21 cellular contexts compared by ENCODE assay signal in the genomic region with DNA sequence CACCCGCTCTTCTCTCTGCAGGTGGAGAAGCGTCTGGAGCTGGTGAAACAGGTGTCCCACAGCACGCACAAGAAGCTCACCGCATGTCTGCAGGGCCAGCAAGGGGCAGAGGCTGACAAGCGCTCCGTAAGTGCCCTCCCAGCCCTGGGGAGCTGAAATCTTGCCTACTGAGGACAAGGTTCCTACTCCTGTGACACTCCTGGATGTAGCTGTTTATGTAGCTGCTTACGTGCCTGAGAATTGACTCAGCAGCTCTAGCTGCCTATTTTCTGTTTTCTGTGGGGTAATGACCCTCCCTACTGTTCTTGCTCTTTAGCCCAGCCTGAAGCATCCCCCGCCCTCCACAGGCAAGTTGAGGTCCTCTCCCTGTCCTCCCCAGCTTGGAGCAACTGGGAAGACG.
"Had no signal": no experiment of that assay in that cellular context is flagged by ENCODE, and none has a peak within 500 bp of the region (broad histone marks: within the 10 kb centered on the region; RNA-seq: fewer than 3 reads in every experiment).

No MANE protein-coding gene starts in this region.

- H3K27me3 ChIP-seq: esophagus squamous epithelium, gastroesophageal sphincter, neutrophil, right lobe of liver, tibial artery, upper lobe of left lung, uterus had no signal

- H3K36me3 ChIP-seq: esophagus squamous epithelium, neutrophil, right lobe of liver, upper lobe of left lung, uterus had no signal

- DNase-seq: esophagus squamous epithelium; foreskin fibroblast; glutamatergic neuron; left colon; left ventricle myocardium superior; mesenchymal stem cell; naive B cell; nephron progenitor cell; psoas muscle; retina; right lobe of liver; stimulated activated CD4-positive, alpha-beta T cell treated with anti-CD3 and anti-CD28 coated beads, Interleukin-4, amount 100 ng/mL, for 24 hours; tibial artery; upper lobe of left lung; uterus had no signal

- H3K4me1 ChIP-seq: esophagus squamous epithelium, gastroesophageal sphincter, psoas muscle, right lobe of liver, tibial artery, uterus had no signal

- H3K4me1 Mint-ChIP-seq: naive B cell; stimulated activated memory B cell treated with anti-CD40 and anti-IgM and Interleukin-4, amounts not matched to agents 10 μg/mL and 1 μg/mL and 100 μg/mL, for 72 hours had no signal

- H3K27ac Mint-ChIP-seq: dendritic cell treated with granulocyte-macrophage colony-stimulating factor and Interleukin-4, amounts not matched to agents 40 ng/mL and 50 ng/mL, for 4 days; naive B cell; nephron progenitor cell; stimulated activated memory B cell treated with anti-CD40 and anti-IgM and Interleukin-4, amounts not matched to agents 10 μg/mL and 1 μg/mL and 100 μg/mL, for 72 hours; stimulated activated naive CD8-positive, alpha-beta T cell treated with anti-CD3 and anti-CD28 coated beads, Interleukin-15, Interleukin-2, amounts not matched to agents 100 ng/mL and 50 ng/mL, for 24 hours had no signal

- H3K27ac ChIP-seq: esophagus squamous epithelium, gastroesophageal sphincter, neutrophil, psoas muscle, right lobe of liver, tibial artery, upper lobe of left lung, uterus had no signal

- H3K27me3 Mint-ChIP-seq: dendritic cell treated with granulocyte-macrophage colony-stimulating factor and Interleukin-4, amounts not matched to agents 40 ng/mL and 50 ng/mL, for 4 days; naive B cell; stimulated activated memory B cell treated with anti-CD40 and anti-IgM and Interleukin-4, amounts not matched to agents 10 μg/mL and 1 μg/mL and 100 μg/mL, for 72 hours; stimulated activated naive CD8-positive, alpha-beta T cell treated with anti-CD3 and anti-CD28 coated beads, Interleukin-15, Interleukin-2, amounts not matched to agents 100 ng/mL and 50 ng/mL, for 24 hours had no signal

- H3K4me3 ChIP-seq: esophagus squamous epithelium, gastroesophageal sphincter, lung, psoas muscle, right lobe of liver, tibial artery, upper lobe of left lung, uterus had no signal

- H3K4me3 Mint-ChIP-seq: dendritic cell treated with granulocyte-macrophage colony-stimulating factor and Interleukin-4, amounts not matched to agents 40 ng/mL and 50 ng/mL, for 4 days; nephron progenitor cell; stimulated activated memory B cell treated with anti-CD40 and anti-IgM and Interleukin-4, amounts not matched to agents 10 μg/mL and 1 μg/mL and 100 μg/mL, for 72 hours; stimulated activated naive CD8-positive, alpha-beta T cell treated with anti-CD3 and anti-CD28 coated beads, Interleukin-15, Interleukin-2, amounts not matched to agents 100 ng/mL and 50 ng/mL, for 24 hours had no signal

- ATAC-seq: gastroesophageal sphincter; left colon; left ventricle myocardium superior; psoas muscle; right lobe of liver; stimulated activated memory B cell treated with anti-CD40 and anti-IgM and Interleukin-4, amounts not matched to agents 10 μg/mL and 1 μg/mL and 100 μg/mL, for 72 hours had no signal
